Comparison of ENCODE assay signal across 1 cellular context in genomic region chr20:50306478-50307423, GRCh38.
TF ChIP-seq lines count a peak whose summit lies in the region.

No MANE protein-coding gene starts in this region.

TF ChIP-seq in HepG2, 621 proteins besides CTCF, POLR2A, EP300 and RAD21 (continued from another document and continues in another):
- TF ChIP-seq, protein P1, sequence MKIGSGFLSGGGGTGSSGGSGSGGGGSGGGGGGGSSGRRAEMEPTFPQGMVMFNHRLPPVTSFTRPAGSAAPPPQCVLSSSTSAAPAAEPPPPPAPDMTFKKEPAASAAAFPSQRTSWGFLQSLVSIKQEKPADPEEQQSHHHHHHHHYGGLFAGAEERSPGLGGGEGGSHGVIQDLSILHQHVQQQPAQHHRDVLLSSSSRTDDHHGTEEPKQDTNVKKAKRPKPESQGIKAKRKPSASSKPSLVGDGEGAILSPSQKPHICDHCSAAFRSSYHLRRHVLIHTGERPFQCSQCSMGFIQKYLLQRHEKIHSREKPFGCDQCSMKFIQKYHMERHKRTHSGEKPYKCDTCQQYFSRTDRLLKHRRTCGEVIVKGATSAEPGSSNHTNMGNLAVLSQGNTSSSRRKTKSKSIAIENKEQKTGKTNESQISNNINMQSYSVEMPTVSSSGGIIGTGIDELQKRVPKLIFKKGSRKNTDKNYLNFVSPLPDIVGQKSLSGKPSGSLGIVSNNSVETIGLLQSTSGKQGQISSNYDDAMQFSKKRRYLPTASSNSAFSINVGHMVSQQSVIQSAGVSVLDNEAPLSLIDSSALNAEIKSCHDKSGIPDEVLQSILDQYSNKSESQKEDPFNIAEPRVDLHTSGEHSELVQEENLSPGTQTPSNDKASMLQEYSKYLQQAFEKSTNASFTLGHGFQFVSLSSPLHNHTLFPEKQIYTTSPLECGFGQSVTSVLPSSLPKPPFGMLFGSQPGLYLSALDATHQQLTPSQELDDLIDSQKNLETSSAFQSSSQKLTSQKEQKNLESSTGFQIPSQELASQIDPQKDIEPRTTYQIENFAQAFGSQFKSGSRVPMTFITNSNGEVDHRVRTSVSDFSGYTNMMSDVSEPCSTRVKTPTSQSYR (CRISPR knock-in tag; IDR thresholded peaks at IDR 0.05; ENCODE audit: borderline replicate concordance): no peak; the same call in 1 of the 2 replicates
- TF ChIP-seq SP4 (CRISPR knock-in tag; IDR thresholded peaks at IDR 0.05) (peak; percentile 50; the same call in 1 of the 2 replicates), SIN3A (IDR thresholded peaks at IDR 0.05; ENCODE audit: borderline replicate concordance, low read depth, low read length) (no peak), PAX8 (CRISPR knock-in tag; IDR thresholded peaks at IDR 0.05; ENCODE audit: borderline replicate concordance) (no peak), KDM5B (CRISPR knock-in tag; IDR thresholded peaks at IDR 0.05; ENCODE audit: borderline replicate concordance) (peak; percentile 54; the same call in 1 of the 2 replicates), ATM (IDR thresholded peaks at IDR 0.05; ENCODE audit: borderline replicate concordance) (no peak), CREB3 (CRISPR knock-in tag; IDR thresholded peaks at IDR 0.05) (no peak), ZNF546 (CRISPR knock-in tag; conservative IDR thresholded peaks at IDR 0.05) (no peak), KLF16 (CRISPR knock-in tag; IDR thresholded peaks at IDR 0.05) (0 out of 4 replicates have a peak, but pooled peaks of 1 of the 2 experiments have one; percentile 8), ZNF770 (CRISPR knock-in tag; IDR thresholded peaks at IDR 0.05) (0 out of 2 replicates have a peak, but pooled peaks have one; percentile 6), KIAA2018 (CRISPR knock-in tag; IDR thresholded peaks at IDR 0.05; ENCODE audit: borderline replicate concordance) (no peak), STAG1 (CRISPR knock-in tag; IDR thresholded peaks at IDR 0.05) (no peak), ZNF674 (CRISPR knock-in tag; IDR thresholded peaks at IDR 0.05; ENCODE audit: low read depth) (no peak), ZNF326 (CRISPR knock-in tag; IDR thresholded peaks at IDR 0.05; ENCODE audit: borderline replicate concordance) (no peak), ZNF337 (CRISPR knock-in tag; IDR thresholded peaks at IDR 0.05; ENCODE audit: borderline replicate concordance, low read depth) (no peak), CEBPB (IDR thresholded peaks at IDR 0.05; ENCODE audit: borderline replicate concordance, low read depth, low read length) (no peak), SP1 (IDR thresholded peaks at IDR 0.05) (no peak), SP1 (CRISPR knock-in tag; IDR thresholded peaks at IDR 0.05) (no peak), ISL2 (CRISPR knock-in tag; IDR thresholded peaks at IDR 0.05) (no peak), PBX2 (CRISPR knock-in tag; IDR thresholded peaks at IDR 0.05) (no peak), RORA (CRISPR knock-in tag; IDR thresholded peaks at IDR 0.05) (no peak), E2F2 (CRISPR knock-in tag; IDR thresholded peaks at IDR 0.05; ENCODE audit: borderline replicate concordance) (no peak), ZNF567 (CRISPR knock-in tag; IDR thresholded peaks at IDR 0.05; ENCODE audit: borderline replicate concordance) (0 out of 2 replicates have a peak, but pooled peaks have one; percentile 23), ZNF75D (CRISPR knock-in tag; IDR thresholded peaks at IDR 0.05; ENCODE audit: borderline replicate concordance) (no peak), ZNF878 (CRISPR knock-in tag; IDR thresholded peaks at IDR 0.05) (no peak), HNRNPL (IDR thresholded peaks at IDR 0.05; ENCODE audit: low read depth, low read length) (no peak), PRMT3 (CRISPR knock-in tag; IDR thresholded peaks at IDR 0.05; ENCODE audit: borderline replicate concordance, low read depth) (no peak), MTA3 (CRISPR knock-in tag; IDR thresholded peaks at IDR 0.05) (peak; percentile 72; the same call in 1 of the 2 replicates), TEF (CRISPR knock-in tag; IDR thresholded peaks at IDR 0.05) (no peak), ZNF570 (CRISPR knock-in tag; IDR thresholded peaks at IDR 0.05; ENCODE audit: borderline replicate concordance) (no peak), KLF11 (CRISPR knock-in tag; IDR thresholded peaks at IDR 0.05) (no peak), GLI4 (CRISPR knock-in tag; IDR thresholded peaks at IDR 0.05; ENCODE audit: borderline replicate concordance) (no peak), ZNF589 (CRISPR knock-in tag; conservative IDR thresholded peaks at IDR 0.05) (no peak; the same call in 1 of the 2 replicates), ZSCAN21 (CRISPR knock-in tag; IDR thresholded peaks at IDR 0.05; ENCODE audit: borderline replicate concordance) (peak; percentile 69; the same call in 1 of the 2 replicates), TP53 (CRISPR knock-in tag; conservative IDR thresholded peaks at IDR 0.05) (no peak)
- TF ChIP-seq, protein P2, sequence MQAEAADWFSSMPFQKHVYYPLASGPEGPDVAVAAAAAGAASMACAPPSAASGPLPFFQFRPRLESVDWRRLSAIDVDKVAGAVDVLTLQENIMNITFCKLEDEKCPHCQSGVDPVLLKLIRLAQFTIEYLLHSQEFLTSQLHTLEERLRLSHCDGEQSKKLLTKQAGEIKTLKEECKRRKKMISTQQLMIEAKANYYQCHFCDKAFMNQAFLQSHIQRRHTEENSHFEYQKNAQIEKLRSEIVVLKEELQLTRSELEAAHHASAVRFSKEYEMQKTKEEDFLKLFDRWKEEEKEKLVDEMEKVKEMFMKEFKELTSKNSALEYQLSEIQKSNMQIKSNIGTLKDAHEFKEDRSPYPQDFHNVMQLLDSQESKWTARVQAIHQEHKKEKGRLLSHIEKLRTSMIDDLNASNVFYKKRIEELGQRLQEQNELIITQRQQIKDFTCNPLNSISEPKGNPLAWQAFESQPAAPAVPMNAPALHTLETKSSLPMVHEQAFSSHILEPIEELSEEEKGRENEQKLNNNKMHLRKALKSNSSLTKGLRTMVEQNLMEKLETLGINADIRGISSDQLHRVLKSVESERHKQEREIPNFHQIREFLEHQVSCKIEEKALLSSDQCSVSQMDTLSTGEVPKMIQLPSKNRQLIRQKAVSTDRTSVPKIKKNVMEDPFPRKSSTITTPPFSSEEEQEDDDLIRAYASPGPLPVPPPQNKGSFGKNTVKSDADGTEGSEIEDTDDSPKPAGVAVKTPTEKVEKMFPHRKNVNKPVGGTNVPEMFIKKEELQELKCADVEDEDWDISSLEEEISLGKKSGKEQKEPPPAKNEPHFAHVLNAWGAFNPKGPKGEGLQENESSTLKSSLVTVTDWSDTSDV (CRISPR knock-in tag; IDR thresholded peaks at IDR 0.05): no peak
- TF ChIP-seq, protein P3, sequence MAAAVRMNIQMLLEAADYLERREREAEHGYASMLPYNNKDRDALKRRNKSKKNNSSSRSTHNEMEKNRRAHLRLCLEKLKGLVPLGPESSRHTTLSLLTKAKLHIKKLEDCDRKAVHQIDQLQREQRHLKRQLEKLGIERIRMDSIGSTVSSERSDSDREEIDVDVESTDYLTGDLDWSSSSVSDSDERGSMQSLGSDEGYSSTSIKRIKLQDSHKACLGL (CRISPR knock-in tag; IDR thresholded peaks at IDR 0.05): no peak
